8 cellular contexts compared by ENCODE assay signal in genomic region chr3:66582721-66583141, GRCh38.
A peak's percentile ranks its signal among the peaks of the same experiment; 100 is the strongest.
DNase-seq lines count a peak whose midpoint lies in the region; ATAC-seq, FAIRE-seq and TF ChIP-seq lines count a peak whose summit lies in the region.

No MANE protein-coding gene starts in this region.

- H3K14ac ChIP-seq in H1 (ENCODE audit: insufficient read length): no peak overlapping the region

- no peak for TF ChIP-seq CTCF in H1 (IDR thresholded peaks at IDR 0.05; ENCODE audit: control extremely low read depth in 1 of 3, insufficient read depth in 1 of 3, low read depth in 1 of 3, low read length in 3 of 3)
- no peak for TF ChIP-seq CTCF in stomach (IDR thresholded peaks at IDR 0.05)
- no peak for TF ChIP-seq CTCF in Caco-2 (IDR thresholded peaks at IDR 0.05; ENCODE audit: insufficient read depth in 1 of 2, low read depth in 1 of 2, low read length in 1 of 2, severe bottlenecking in 1 of 2, unreplicated experiment in 1 of 2)

- H2AK5ac ChIP-seq in H1 (ENCODE audit: low read depth, low read length): 0 out of 2 replicates have a peak overlapping the region, but pooled peaks have one; percentile 19

- H3K4me2 ChIP-seq in H1 (ENCODE audit: insufficient read depth in 1 of 2, low read depth in 2 of 2, low read length in 2 of 2): no peak overlapping the region

- H3K27me3 Mint-ChIP-seq in Caco-2 (ENCODE audit: insufficient read depth, unreplicated experiment): no peaks in the 10 kb centered on the region

- no peaks in the 10 kb centered on the region for H3K4me1 Mint-ChIP-seq in Caco-2 (ENCODE audit: low read depth, unreplicated experiment)

- no peak overlapping the region for H3K23ac ChIP-seq in H1 (ENCODE audit: insufficient read length)

- H3K56ac ChIP-seq in H1 (replicated peaks; ENCODE audit: insufficient read length, low read depth, low read length): no peak overlapping the region

- no peak overlapping the region; the same call in 1 of the 2 replicates for H3K18ac ChIP-seq in H1 (ENCODE audit: extremely low read depth, low read length)

- peak overlapping the region; percentile 53; the same call in 1 of the 2 replicates for H2BK12ac ChIP-seq in H1 (ENCODE audit: low read depth, low read length)

- BruUV-seq in Caco-2 (replicated peaks; lab: Mats Ljungman, UMichigan): no TSS peak

- TF ChIP-seq RAD21 in H1 (IDR thresholded peaks at IDR 0.05 in 1 of 2, conservative IDR thresholded peaks at IDR 0.05 in 1 of 2; ENCODE audit: low read depth in 2 of 2, low read length in 2 of 2): no peak

- no peaks in the 10 kb centered on the region for H3K36me3 Mint-ChIP-seq in Caco-2 (ENCODE audit: insufficient read depth, unreplicated experiment)

- no peaks in the 10 kb centered on the region for H3K79me2 ChIP-seq in H1 (ENCODE audit: control insufficient read depth in 1 of 2, insufficient read depth in 2 of 2, low read length in 2 of 2)

- H3K4me1 ChIP-seq in H1 (replicated peaks in 1 of 4; ENCODE audit: control insufficient read depth in 3 of 4, insufficient read depth in 4 of 4, low read length in 3 of 4) (peaks cover 0 to 2% (median 0%) of the 10 kb centered on the region in 4 experiments; a peak in 1 of 7 replicates), stomach (peaks cover 0 to 18% (median 0%) of the 10 kb centered on the region in 4 donors), Caco-2 (no peaks in the 10 kb centered on the region)

- peak; percentile 95 for ATAC-seq in GM18868 (IDR thresholded peaks at IDR 0.05; ENCODE audit: unreplicated experiment)
- peak; percentile 72 for ATAC-seq in HG03039 (IDR thresholded peaks at IDR 0.05; ENCODE audit: unreplicated experiment)

- H4K20me1 ChIP-seq in H1 (replicated peaks in 1 of 2; ENCODE audit: control insufficient read depth in 1 of 2, insufficient read depth in 2 of 2, low read length in 2 of 2): no peaks in the 10 kb centered on the region

- no peak overlapping the region for H4K8ac ChIP-seq in H1 (ENCODE audit: extremely low read depth, insufficient read depth, low read length)

- no peak overlapping the region for H3K4me3 Mint-ChIP-seq in Caco-2 (ENCODE audit: unreplicated experiment)

- no peak overlapping the region for H4K91ac ChIP-seq in H1 (replicated peaks; ENCODE audit: insufficient read length, low read length)

- H3K9me3 Mint-ChIP-seq in Caco-2 (ENCODE audit: unreplicated experiment): peaks cover 17% of the 10 kb centered on the region

- H3K36me3 ChIP-seq in H1 (ENCODE audit: control insufficient read depth in 2 of 4, insufficient read depth in 4 of 4, low read length in 3 of 4) (no peaks in the 10 kb centered on the region), stomach (no peaks in the 10 kb centered on the region), Caco-2 (ENCODE audit: control insufficient read depth, insufficient read depth, low read length) (no peaks in the 10 kb centered on the region)

- no peak for TF ChIP-seq EP300 in H1 (IDR thresholded peaks at IDR 0.05; ENCODE audit: borderline replicate concordance in 1 of 2, low read depth in 2 of 2, low read length in 2 of 2)
- no peak for TF ChIP-seq EP300 in stomach (IDR thresholded peaks at IDR 0.05)

- CTCF ChIA-PET in H1 (lab: Charles Lee; ENCODE audit: partially characterized antibody): interaction anchor here (0.6 to 3.0 kb wide), 4 partner anchors 9 to 233 kb away, joined by 3 to 19 read pairs (median 4); no protein-coding TSS in a partner anchor
- CTCF ChIA-PET in Caco-2 (lab: Charles Lee): no interaction called here

- H3K27ac Mint-ChIP-seq in Caco-2 (ENCODE audit: unreplicated experiment): no peak overlapping the region

- H3K4ac ChIP-seq in H1 (replicated peaks; ENCODE audit: insufficient read length, low read depth, low read length): no peak overlapping the region

- no peak overlapping the region for H3K4me3 ChIP-seq in H1 (ENCODE audit: extremely low read depth in 1 of 4, insufficient read depth in 2 of 4, low read depth in 3 of 4, low read length in 4 of 4)
- H3K4me3 ChIP-seq in stomach: no peak overlapping the region
- no peak overlapping the region for H3K4me3 ChIP-seq in Caco-2 (ENCODE audit: low read depth, low read length)

- H3K9ac ChIP-seq in H1 (replicated peaks in 1 of 4; ENCODE audit: extremely low read depth in 1 of 4, low read depth in 3 of 4, low read length in 3 of 4): no peak overlapping the region

- no peak overlapping the region for H4K5ac ChIP-seq in H1 (ENCODE audit: insufficient read length, low read depth, low read length)

- peak overlapping the region; percentile 15; the same call in 1 of the 2 replicates for H2BK20ac ChIP-seq in H1 (ENCODE audit: low read length)

- H3K27me3 ChIP-seq in H1 (replicated peaks in 1 of 4; ENCODE audit: control insufficient read depth in 3 of 4, extremely low read depth in 1 of 4, insufficient read depth in 3 of 4, low read length in 3 of 4): peaks cover 0 to 5% (median 0%) of the 10 kb centered on the region in 4 experiments; a peak in 1 of 7 replicates
- H3K27me3 ChIP-seq in stomach: peaks cover 0 to 6% (median 0%) of the 10 kb centered on the region in 3 donors
- H3K27me3 ChIP-seq in Caco-2 (replicated peaks; ENCODE audit: control insufficient read depth, insufficient read depth, low read length): no peaks in the 10 kb centered on the region

- WGBS in H1 (ENCODE audit: extremely low coverage in 1 of 2, insufficient coverage in 1 of 2, insufficient read length in 1 of 2, insufficient replicate concordance in 2 of 2, low coverage in 1 of 2, low lambda C conversion rate in 2 of 2, missing lambda C conversion rate in 1 of 2), 2 experiments: 94% methylated on average over 20 of the region's 20 CpGs; no CpG with 5 or more reads in 1 of the 2 experiments
- WGBS in stomach, 5 donors: 79 to 87% (median 85%) methylated on average over 16 to 20 of the region's 20 CpGs

- TF ChIP-seq POLR2A in H1 (IDR thresholded peaks at IDR 0.05; ENCODE audit: control extremely low read depth in 1 of 2, low read depth in 2 of 2, low read length in 2 of 2): no peak
- no peak for TF ChIP-seq POLR2A in stomach (IDR thresholded peaks at IDR 0.05)

- no peak overlapping the region for H2BK120ac ChIP-seq in H1 (replicated peaks; ENCODE audit: low read depth, low read length)

- no peak overlapping the region; the same call in 1 of the 2 replicates for H2BK15ac ChIP-seq in H1 (ENCODE audit: low read length)

- DNase-seq in T-helper 9 cell (peak; percentile 42), H1 (ENCODE audit: low read depth in 1 of 2, low spot score in 2 of 2) (no peak), stomach (no peak), Caco-2 (no peak), COR-L47 (lab: John Stamatoyannopoulos, UW) (no peak), NCI-H2196 (lab: John Stamatoyannopoulos, UW; ENCODE audit: unreplicated experiment) (no peak)

- H3K27ac ChIP-seq in H1 (ENCODE audit: low read depth, low read length): no peak overlapping the region
- peak overlapping the region in 3 of 5 donors; percentile 2 to 76 (median 8) for H3K27ac ChIP-seq in stomach

- no peaks in the 10 kb centered on the region for H3K79me1 ChIP-seq in H1 (ENCODE audit: low read depth, low read length)

- H3K23me2 ChIP-seq in H1 (ENCODE audit: low read depth, low read length): no peaks in the 10 kb centered on the region

- POLR2A ChIA-PET in H1 (lab: Charles Lee; ENCODE audit: partially characterized antibody): interaction anchor here (1.0 kb wide), 1 partner anchor 10 kb away, joined by 3 read pairs; no protein-coding TSS in a partner anchor
- POLR2A ChIA-PET in Caco-2 (lab: Charles Lee): no interaction called here

- H3K9me3 ChIP-seq in H1 (ENCODE audit: insufficient read depth in 2 of 2, low read depth in 1 of 2, low read length in 1 of 2): peaks cover 7 to 10% of the 10 kb centered on the region in 2 experiments; a peak in 3 of 4 replicates
- H3K9me3 ChIP-seq in stomach: no peaks in the 10 kb centered on the region
- no peaks in the 10 kb centered on the region for H3K9me3 ChIP-seq in Caco-2

- FAIRE-seq in H1 (lab: Jason Lieb, UNC): no peak

- H2BK5ac ChIP-seq in H1 (ENCODE audit: low read depth, low read length): no peak overlapping the region

- intact Hi-C loops in stomach (cut with DNase I; ENCODE audit: low total_unique reads): no loop called here
- intact Hi-C loops in Caco-2 (cut with micrococcal nuclease; ENCODE audit: unreplicated experiment): no loop called here

- no peak overlapping the region for H2AFZ ChIP-seq in H1 (ENCODE audit: low read length)

TF ChIP-seq in H1, 55 proteins besides CTCF, POLR2A, EP300 and RAD21:
- TF ChIP-seq CHD2 (IDR thresholded peaks at IDR 0.05; ENCODE audit: low read length) (no peak), NANOG (IDR thresholded peaks at IDR 0.05; ENCODE audit: insufficient read depth, low read depth, low read length, poor library complexity, severe bottlenecking) (no peak), SRF (IDR thresholded peaks at IDR 0.05; ENCODE audit: low read depth, low read length) (no peak), CREB1 (IDR thresholded peaks at IDR 0.05) (no peak), MAX (IDR thresholded peaks at IDR 0.05) (peak; percentile 71), KDM5A (IDR thresholded peaks at IDR 0.05; ENCODE audit: low read length) (no peak), TCF12 (IDR thresholded peaks at IDR 0.05; ENCODE audit: low read depth, low read length) (no peak), BRCA1 (IDR thresholded peaks at IDR 0.05; ENCODE audit: low read depth, low read length) (no peak), E2F6 (IDR thresholded peaks at IDR 0.05) (peak; percentile 87), SUZ12 (IDR thresholded peaks at IDR 0.05; ENCODE audit: low read length) (no peak), SAP30 (IDR thresholded peaks at IDR 0.05; ENCODE audit: insufficient read depth, insufficient replicate concordance, low read length) (no peak)
TF ChIP-seq in H1: peak in this region for 2.
